Comparison of ENCODE assay signal across 21 cellular contexts in the genomic region with DNA sequence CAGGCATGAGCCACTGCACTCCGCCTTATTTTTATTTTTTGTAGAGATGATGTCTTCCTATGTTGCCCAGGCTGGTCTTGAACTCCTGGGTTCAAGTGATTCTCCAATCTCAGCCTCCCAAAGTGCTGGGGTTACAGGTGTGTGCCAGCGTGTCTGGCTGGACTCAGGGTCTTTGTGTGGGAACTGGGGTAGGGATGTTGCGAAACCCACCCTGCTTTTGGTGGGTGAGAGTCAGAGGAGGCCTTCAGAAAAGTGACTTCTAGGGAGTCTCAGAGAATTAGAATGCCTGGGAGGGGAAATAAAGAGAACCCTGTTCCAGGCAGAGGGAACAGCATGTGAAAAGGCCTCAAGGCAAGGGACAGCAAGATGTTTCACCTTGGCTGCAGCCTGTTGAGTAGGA. TPM values are rescaled to one million over a fixed set of nuclear protein-coding genes. Genes with fewer than 3 reads are reported as not detected.
DNase-seq lines count a peak whose midpoint lies in the region; ATAC-seq and TF ChIP-seq lines count a peak whose summit lies in the region.
"Had no signal": no experiment of that assay in that cellular context is flagged by ENCODE, and none has a peak within 500 bp of the region (broad histone marks: within the 10 kb centered on the region; RNA-seq: fewer than 3 reads in every experiment).

No MANE protein-coding gene starts in this region.

- peaks cover 11 to 22% (median 13%) of the 10 kb centered on the region in 4 donors for H3K4me1 Mint-ChIP-seq in CD4-positive, alpha-beta memory T cell
- peaks cover 24% of the 10 kb centered on the region for H3K4me1 Mint-ChIP-seq in brain
- H3K4me1 Mint-ChIP-seq in neural progenitor cell, result peaks cover 16% of the 10 kb centered on the region

- no peak for ATAC-seq in HG03097 (IDR thresholded peaks at IDR 0.05; ENCODE audit: low FRiP score, unreplicated experiment)
- ATAC-seq: activated CD4-positive, alpha-beta T cell treated with anti-CD3 and anti-CD28 coated beads for 36 hours; left lobe of liver had no signal

- H3K27ac Mint-ChIP-seq in CD4-positive, alpha-beta memory T cell, result peak overlapping the region; percentile 50 to 81 (median 74)
- peak overlapping the region; percentile 47 to 89 (median 63) for H3K27ac Mint-ChIP-seq in brain
- H3K27ac Mint-ChIP-seq in neural progenitor cell, result no peak overlapping the region
- H3K27ac Mint-ChIP-seq: activated CD4-positive, alpha-beta T cell treated with anti-CD3 and anti-CD28 coated beads for 36 hours; memory B cell had no signal

- H3K36me3 ChIP-seq in CD4-positive, alpha-beta memory T cell (ENCODE audit: insufficient read depth, low read length), result peaks cover under 1% of the 10 kb centered on the region
- H3K36me3 ChIP-seq in neural progenitor cell (no peaks in the 10 kb centered on the region), SK-N-SH (replicated peaks in 1 of 2; ENCODE audit: control insufficient read depth in 1 of 2, insufficient read depth in 2 of 2, low read length in 1 of 2) (peaks cover 0 to 6% of the 10 kb centered on the region in 2 experiments)

- H3K4me1 ChIP-seq in CD4-positive, alpha-beta memory T cell (ENCODE audit: insufficient read depth, low read length), result peaks cover 18% of the 10 kb centered on the region
- H3K4me1 ChIP-seq in neural progenitor cell, result peaks cover 16% of the 10 kb centered on the region
- H3K4me1 ChIP-seq in SK-N-SH (ENCODE audit: control insufficient read depth in 1 of 2, insufficient read depth in 2 of 2, low read depth in 1 of 2, low read length in 1 of 2), result no peaks in the 10 kb centered on the region; a peak in 1 of 4 replicates

- peak overlapping the region in 7 of 8 donors; percentile 9 to 80 (median 53) for H3K4me3 Mint-ChIP-seq in CD4-positive, alpha-beta memory T cell
- H3K4me3 Mint-ChIP-seq in brain, result peak overlapping the region in 4 of 5 experiments; percentile 52 to 76 (median 60)
- H3K4me3 Mint-ChIP-seq in neural progenitor cell, result peak overlapping the region; percentile 77
- H3K4me3 Mint-ChIP-seq: activated CD4-positive, alpha-beta T cell treated with anti-CD3 and anti-CD28 coated beads for 36 hours; memory B cell had no signal

- H4K20me1 ChIP-seq in neural progenitor cell (ENCODE audit: low read depth) (peaks cover 19% of the 10 kb centered on the region), SK-N-SH (ENCODE audit: insufficient read depth) (no peaks in the 10 kb centered on the region)

- H3K9me3 Mint-ChIP-seq in CD4-positive, alpha-beta memory T cell, result no peaks in the 10 kb centered on the region
- H3K9me3 Mint-ChIP-seq in brain (peaks cover 0 to 14% (median 3%) of the 10 kb centered on the region in 5 experiments), neural progenitor cell (peaks cover 2% of the 10 kb centered on the region)
- H3K9me3 Mint-ChIP-seq: memory B cell had no signal

- H3K9ac ChIP-seq in neural progenitor cell, result no peak overlapping the region
- no peak overlapping the region for H3K9ac ChIP-seq in SK-N-SH
- H3K9ac ChIP-seq: BLaER1 had no signal

- no peaks in the 10 kb centered on the region for H3K27me3 ChIP-seq in CD4-positive, alpha-beta memory T cell (ENCODE audit: insufficient read depth, low read length)
- H3K27me3 ChIP-seq in neural progenitor cell (peaks cover 3% of the 10 kb centered on the region), SK-N-SH (ENCODE audit: insufficient read depth) (no peaks in the 10 kb centered on the region)
- H3K27me3 ChIP-seq: BLaER1 had no signal

- POLR2A ChIA-PET in CD4-positive, alpha-beta memory T cell (lab: Charles Lee; ENCODE audit: partially characterized antibody), result interaction anchor here (1.6 to 16.1 kb wide), 4 partner anchors 8 to 13 kb away, joined by 6 to 555 read pairs (median 304); a partner anchor contains a TSS
- POLR2A ChIA-PET in SK-N-SH (lab: Yijun Ruan, JAX), result no interaction called here

- no peaks in the 10 kb centered on the region for H3K9me2 ChIP-seq in SK-N-SH

- H3K4me3 ChIP-seq in CD4-positive, alpha-beta memory T cell (ENCODE audit: low read length in 2 of 2), result no peak overlapping the region
- H3K4me3 ChIP-seq in neural progenitor cell (no peak overlapping the region), SK-N-SH (ENCODE audit: low read depth in 2 of 2, low read length in 1 of 2) (no peak overlapping the region)
- H3K4me3 ChIP-seq: BLaER1 had no signal

- H3K27me3 Mint-ChIP-seq in CD4-positive, alpha-beta memory T cell, result no peaks in the 10 kb centered on the region
- H3K27me3 Mint-ChIP-seq in brain, result peaks cover 13% of the 10 kb centered on the region
- H3K27me3 Mint-ChIP-seq in neural progenitor cell (ENCODE audit: insufficient read depth, low read depth), result peaks cover 38% of the 10 kb centered on the region
- H3K27me3 Mint-ChIP-seq: activated CD4-positive, alpha-beta T cell treated with anti-CD3 and anti-CD28 coated beads for 36 hours; memory B cell had no signal

- H3F3A ChIP-seq in neural progenitor cell (ENCODE audit: low read depth) (peaks cover 45% of the 10 kb centered on the region), SK-N-SH (replicated peaks; ENCODE audit: insufficient read depth) (peaks cover 14% of the 10 kb centered on the region)

- H3K36me3 Mint-ChIP-seq in CD4-positive, alpha-beta memory T cell, result peaks cover 1 to 5% of the 10 kb centered on the region in 2 donors
- peaks cover 4% of the 10 kb centered on the region for H3K36me3 Mint-ChIP-seq in brain
- no peaks in the 10 kb centered on the region for H3K36me3 Mint-ChIP-seq in neural progenitor cell

- no peak for TF ChIP-seq RAD21 in Ishikawa (IDR thresholded peaks at IDR 0.05; ENCODE audit: low read depth)
- TF ChIP-seq RAD21 in SK-N-SH (IDR thresholded peaks at IDR 0.05; ENCODE audit: low read length), result no peak

- DNase-seq in CD4-positive, alpha-beta memory T cell, result no peak
- DNase-seq in neural progenitor cell (ENCODE audit: low spot score) (no peak), SK-N-SH (no peak), NCI-H2227 (lab: John Stamatoyannopoulos, UW; ENCODE audit: unreplicated experiment) (no peak)
- DNase-seq: activated CD4-positive, alpha-beta T cell treated with anti-CD3 and anti-CD28 coated beads for 36 hours; activated CD8-positive, alpha-beta memory T cell treated with anti-CD3 and anti-CD28 coated beads for 24 hours; activated effector memory CD4-positive, alpha-beta T cell treated with Interleukin-2 at 50 U/mL for 16 hours; activated T-cell treated with anti-CD3 and anti-CD28 coated beads for 4 hours; Calu3; central memory CD4-positive, alpha-beta T cell; cortex of kidney; effector memory CD4-positive, alpha-beta T cell; NCI-H1694; stimulated activated CD4-positive, alpha-beta T cell treated with anti-CD3 and anti-CD28 coated beads, Interleukin-4, amount 100 ng/mL, for 24 hours; trophoblast cell had no signal

- H3K9me3 ChIP-seq in CD4-positive, alpha-beta memory T cell (ENCODE audit: control insufficient read depth in 1 of 2, low read length in 2 of 2), result no peaks in the 10 kb centered on the region
- no peaks in the 10 kb centered on the region for H3K9me3 ChIP-seq in neural progenitor cell (ENCODE audit: low read depth)
- no peaks in the 10 kb centered on the region for H3K9me3 ChIP-seq in SK-N-SH
- H3K9me3 ChIP-seq: BLaER1 had no signal

- no peak overlapping the region for H3K27ac ChIP-seq in CD4-positive, alpha-beta memory T cell (ENCODE audit: low read depth, low read length)
- no peak overlapping the region for H3K27ac ChIP-seq in neural progenitor cell
- H3K27ac ChIP-seq in SK-N-SH (ENCODE audit: low read depth in 2 of 2, low read length in 1 of 2), result no peak overlapping the region
- H3K27ac ChIP-seq: BLaER1 had no signal

- TF ChIP-seq CTCF in brain (conservative IDR thresholded peaks at IDR 0.05) (no peak), neural progenitor cell (IDR thresholded peaks at IDR 0.05) (no peak), SK-N-SH (IDR thresholded peaks at IDR 0.05) (no peak)

- no peak overlapping the region for H2AFZ ChIP-seq in neural progenitor cell (replicated peaks)
- no peak overlapping the region for H2AFZ ChIP-seq in SK-N-SH (ENCODE audit: low read depth)

- no peak for TF ChIP-seq EP300 in Ishikawa (IDR thresholded peaks at IDR 0.05; ENCODE audit: borderline replicate concordance)
- no peak for TF ChIP-seq EP300 in SK-N-SH (IDR thresholded peaks at IDR 0.05; ENCODE audit: borderline replicate concordance in 1 of 2, low read depth in 1 of 2, low read length in 1 of 2)

- intact Hi-C loops in CD4-positive, alpha-beta memory T cell (cut with micrococcal nuclease), result no loop called here

- 98% methylated on average over 3 of the region's 3 CpGs for WGBS in SK-N-SH (ENCODE audit: low lambda C conversion rate)

- no peak overlapping the region for H3K4me2 ChIP-seq in neural progenitor cell
- no peak overlapping the region for H3K4me2 ChIP-seq in SK-N-SH

- CTCF ChIA-PET in CD4-positive, alpha-beta memory T cell (lab: Charles Lee; ENCODE audit: partially characterized antibody), result interaction anchor here (2.2 kb wide), 1 partner anchor 12 kb away, joined by 7 read pairs; no protein-coding TSS in a partner anchor
- CTCF ChIA-PET in SK-N-SH (lab: Yijun Ruan, JAX), result interaction anchor here (0.7 to 1.4 kb wide), 2 partner anchors 12 to 98 kb away, joined by 3 to 5 read pairs; no protein-coding TSS in a partner anchor

- H3K79me2 ChIP-seq in neural progenitor cell (ENCODE audit: low read depth), result no peaks in the 10 kb centered on the region
- no peaks in the 10 kb centered on the region for H3K79me2 ChIP-seq in SK-N-SH (ENCODE audit: insufficient read depth)

TF ChIP-seq in SK-N-SH, 30 proteins besides CTCF, POLR2A, EP300 and RAD21 (continues in another document):
- TF ChIP-seq NFIC (IDR thresholded peaks at IDR 0.05; ENCODE audit: borderline replicate concordance), result no peak

RNA-seq across cellular contexts. Expression of a gene that starts 13.2 kb away (rescaled TPM):
- 100 to 1,000 TPM; 876 to 900 TPM for total RNA-seq in CD4-positive, alpha-beta memory T cell
- 100 to 1,000 TPM; 572 to 943 TPM for polyA plus RNA-seq in CD4-positive, alpha-beta memory T cell
- polyA plus RNA-seq in brain (ENCODE audit: insufficient read depth, low read depth, low replicate concordance) (1,738 TPM), SK-N-SH (2012; rRNA removed) (479 and 519 TPM in 2 replicates)
- 54.6 and 148 TPM in 2 replicates for total RNA-seq in neural progenitor cell (ENCODE audit: low replicate concordance)
- 268 and 361 TPM in 2 replicates for polyA plus RNA-seq in SK-N-SH (2012; cell fraction: cytosol; rRNA removed)
- 542 and 572 TPM in 2 replicates for polyA plus RNA-seq in SK-N-SH (2012; cell fraction: nucleus; rRNA removed)

RNA-seq across cellular contexts. Expression of a gene that starts 20.0 kb away (rescaled TPM):
- 10 to 100 TPM; 20.9 to 23.1 TPM for total RNA-seq in CD4-positive, alpha-beta memory T cell
- polyA plus RNA-seq in CD4-positive, alpha-beta memory T cell, result 1 to 10 TPM; 5.5 to 7.0 TPM
- polyA plus RNA-seq in brain (ENCODE audit: insufficient read depth, low read depth, low replicate concordance) (139 TPM), SK-N-SH (2012; rRNA removed) (1.7 and 2.3 TPM in 2 replicates)
- total RNA-seq in neural progenitor cell (ENCODE audit: low replicate concordance), result 1.1 TPM in 1 of 2 replicates, not detected in the other
- polyA plus RNA-seq in SK-N-SH (2012; cell fraction: cytosol; rRNA removed), result 0.97 and 1.9 TPM in 2 replicates
- 10.0 and 17.5 TPM in 2 replicates for polyA plus RNA-seq in SK-N-SH (2012; cell fraction: nucleus; rRNA removed)

RNA-seq across cellular contexts. Expression of a gene that starts 45.1 kb away (rescaled TPM):
- 1 to 10 TPM; 3.5 to 3.9 TPM for total RNA-seq in CD4-positive, alpha-beta memory T cell
- under 1 TPM; 0.09 to 0.39 TPM for polyA plus RNA-seq in CD4-positive, alpha-beta memory T cell
- 130 TPM for polyA plus RNA-seq in brain (ENCODE audit: insufficient read depth, low read depth, low replicate concordance)
- 12.4 and 19.5 TPM in 2 replicates for total RNA-seq in neural progenitor cell (ENCODE audit: low replicate concordance)
- 14.6 and 32.4 TPM in 2 replicates for polyA plus RNA-seq in SK-N-SH (2012; rRNA removed)
- polyA plus RNA-seq in SK-N-SH (2012; cell fraction: cytosol; rRNA removed), result 14.6 and 27.8 TPM in 2 replicates
- polyA plus RNA-seq in SK-N-SH (2012; cell fraction: nucleus; rRNA removed), result 33.0 and 35.6 TPM in 2 replicates

Comparison
In these comparisons a context has a peak if more than half of its experiments do, and no peak if none do; other contexts are left out.
1. RNA of a gene that starts 45.1 kb away (polyA plus RNA-seq): 130 TPM in brain (single experiment) and 14.6 to 35.6 TPM in SK-N-SH; 0.09 to 0.39 TPM in CD4-positive, alpha-beta memory T cell; every median in the first group is over 10 times any median in the second.
2. Peak in every context shown above with its lines, with median percentiles within 50 percentile points of each other: H3K4me3 Mint-ChIP-seq.